In the genomic region with DNA sequence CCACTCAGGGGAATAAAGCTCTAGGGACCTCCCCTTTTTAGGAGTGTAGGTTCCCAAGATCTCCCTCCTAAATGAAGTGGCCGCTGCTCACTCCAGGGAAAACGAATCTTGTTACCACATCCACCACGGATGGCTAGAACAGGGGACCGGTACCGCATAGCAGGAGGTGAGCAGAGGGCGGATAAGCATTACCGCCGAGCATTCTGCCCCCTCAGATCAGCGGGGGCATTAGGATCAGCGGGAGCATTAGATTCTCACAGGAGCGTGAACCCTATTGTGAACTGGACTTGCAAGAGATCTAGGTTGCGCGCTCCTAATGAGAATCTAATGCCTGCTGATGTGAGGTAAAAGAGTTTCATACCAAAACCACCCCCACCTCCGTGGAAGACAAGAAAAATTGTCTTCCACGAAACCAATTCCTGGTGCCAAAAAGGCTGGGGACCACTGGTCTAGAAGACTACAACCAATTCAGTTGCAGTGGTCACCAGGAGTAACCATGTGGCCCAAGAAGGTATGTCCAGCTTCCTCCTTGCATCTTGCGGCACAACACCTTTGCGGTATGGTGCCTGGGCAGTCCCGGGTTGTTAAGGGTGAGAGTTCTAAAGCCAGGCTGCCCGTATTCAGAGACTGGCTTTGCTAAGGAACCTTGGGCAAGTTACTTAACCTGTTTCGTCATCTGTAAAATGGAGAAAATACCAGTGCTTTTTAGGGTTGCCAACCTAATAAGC, we compare ENCODE assay signal across 8 cellular contexts. TPM values are rescaled to one million over a fixed set of nuclear protein-coding genes. Genes with fewer than 3 reads are reported as not detected.
A peak's percentile ranks its signal among the peaks of the same experiment; 100 is the strongest.
DNase-seq lines count a peak whose midpoint lies in the region; ATAC-seq and TF ChIP-seq lines count a peak whose summit lies in the region.

No MANE protein-coding gene starts in this region.

- H3K4me1 Mint-ChIP-seq in CD4-positive, alpha-beta memory T cell = peaks cover 18 to 42% (median 32%) of the 10 kb centered on the region in 4 donors

- peak overlapping the region; percentile 54 to 57 for H3K4me3 ChIP-seq in CD4-positive, alpha-beta memory T cell (ENCODE audit: low read length in 2 of 2)
- peak overlapping the region; percentile 75 for H3K4me3 ChIP-seq in colonic mucosa
- peak overlapping the region; percentile 85 for H3K4me3 ChIP-seq in osteoblast (ENCODE audit: insufficient read depth, low read length)

- intact Hi-C loops in CD4-positive, alpha-beta memory T cell (cut with micrococcal nuclease) = loop anchor here (1.0 kb wide), 2 partner anchors 7 to 11 kb away; a partner anchor contains a TSS
- intact Hi-C loops in colonic mucosa (cut with DNase I) = loop anchor here (10.0 kb wide), 2 partner anchors 155 to 295 kb away; no protein-coding TSS in a partner anchor

- H3K4me3 Mint-ChIP-seq in CD4-positive, alpha-beta memory T cell = peak overlapping the region; percentile 96 to 100 (median 98)

- H3K27ac Mint-ChIP-seq in CD4-positive, alpha-beta memory T cell = peak overlapping the region; percentile 95 to 100 (median 99)

- no peaks in the 10 kb centered on the region for H4K20me1 ChIP-seq in osteoblast (ENCODE audit: insufficient read depth, low read length)

- no peaks in the 10 kb centered on the region for H3K9me3 ChIP-seq in CD4-positive, alpha-beta memory T cell (ENCODE audit: control insufficient read depth in 1 of 2, low read length in 2 of 2)
- H3K9me3 ChIP-seq in KOPT-K1 (ENCODE audit: insufficient read depth, low read length, poor library complexity, severe bottlenecking) (no peaks in the 10 kb centered on the region), colonic mucosa (no peaks in the 10 kb centered on the region), osteoblast (ENCODE audit: low read depth, low read length) (no peaks in the 10 kb centered on the region)

- peaks cover 34% of the 10 kb centered on the region for H3K4me1 ChIP-seq in CD4-positive, alpha-beta memory T cell (ENCODE audit: insufficient read depth, low read length)
- H3K4me1 ChIP-seq in colonic mucosa (peaks cover 5% of the 10 kb centered on the region), osteoblast (ENCODE audit: insufficient read depth, low read length) (peaks cover 12% of the 10 kb centered on the region)

- CTCF ChIA-PET in CD4-positive, alpha-beta memory T cell (lab: Charles Lee; ENCODE audit: partially characterized antibody) = interaction anchor here (1.2 to 2.9 kb wide), 5 partner anchors 8 to 43 kb away, joined by 4 to 18 read pairs (median 7); a partner anchor contains a TSS

- peak overlapping the region; percentile 89 for H3K4me2 ChIP-seq in osteoblast (ENCODE audit: insufficient read depth, low read length)

- no peaks in the 10 kb centered on the region for H3K9me3 Mint-ChIP-seq in CD4-positive, alpha-beta memory T cell

- peaks cover 8% of the 10 kb centered on the region for H3K36me3 ChIP-seq in CD4-positive, alpha-beta memory T cell (ENCODE audit: insufficient read depth, low read length)
- H3K36me3 ChIP-seq in KOPT-K1 (ENCODE audit: insufficient read depth, low read length) (peaks cover 29% of the 10 kb centered on the region), colonic mucosa (no peaks in the 10 kb centered on the region), osteoblast (ENCODE audit: insufficient read depth, low read length) (peaks cover 6% of the 10 kb centered on the region)

- TF ChIP-seq CTCF in colonic mucosa (IDR thresholded peaks at IDR 0.05) = no peak
- no peak for TF ChIP-seq CTCF in osteoblast (IDR thresholded peaks at IDR 0.05; ENCODE audit: extremely low read depth, low read depth, low read length)

- H2AFZ ChIP-seq in osteoblast (ENCODE audit: low read length) = peak overlapping the region; percentile 97

- H3K9ac ChIP-seq in colonic mucosa (ENCODE audit: low read depth in 2 of 2, low read length in 2 of 2) = peak overlapping the region; percentile 57 to 78

- no peak for ATAC-seq in HG03521 (IDR thresholded peaks at IDR 0.05; ENCODE audit: unreplicated experiment)

- H3K27ac ChIP-seq in CD4-positive, alpha-beta memory T cell (ENCODE audit: low read depth, low read length) = peak overlapping the region; percentile 74
- H3K27ac ChIP-seq in KOPT-K1 (ENCODE audit: low read depth, low read length, poor library complexity, severe bottlenecking) (peak overlapping the region; percentile 63), colonic mucosa (no peak overlapping the region), osteoblast (ENCODE audit: low read depth, low read length) (peak overlapping the region; percentile 13)

- H3K79me2 ChIP-seq in osteoblast (ENCODE audit: insufficient read depth, low read length) = peaks cover 29% of the 10 kb centered on the region

- peaks cover 16 to 19% of the 10 kb centered on the region in 2 donors for H3K36me3 Mint-ChIP-seq in CD4-positive, alpha-beta memory T cell

- POLR2A ChIA-PET in CD4-positive, alpha-beta memory T cell (lab: Charles Lee; ENCODE audit: partially characterized antibody) = interaction anchor here (0.7 to 6.5 kb wide), 4 partner anchors 8 to 1393 kb away, joined by 3 to 93 read pairs (median 34); a partner anchor contains a TSS

- DNase-seq in CD4-positive, alpha-beta memory T cell = peak in 1 of 5 donors; percentile 38
- DNase-seq in colonic mucosa (no peak), osteoblast (ENCODE audit: insufficient read length, low spot score, missing footprints) (no peak), HuH-7 (ENCODE audit: low spot score) (no peak), GDM1 (lab: John Stamatoyannopoulos, UW) (no peak)
- DNase-seq in activated CD4-positive, alpha-beta T cell treated with anti-CD3 and anti-CD28 coated beads, Interleukin-2, amount 50 U/mL, for 48 hours = no peak

- no peaks in the 10 kb centered on the region for H3K27me3 ChIP-seq in CD4-positive, alpha-beta memory T cell (ENCODE audit: insufficient read depth, low read length)
- H3K27me3 ChIP-seq in colonic mucosa = no peaks in the 10 kb centered on the region
- no peaks in the 10 kb centered on the region for H3K27me3 ChIP-seq in osteoblast (ENCODE audit: insufficient read depth, low read length)

- H3K27me3 Mint-ChIP-seq in CD4-positive, alpha-beta memory T cell = no peaks in the 10 kb centered on the region

RNA-seq across cellular contexts. Expression of a gene that starts 1.1 kb away (rescaled TPM):
- 10 to 100 TPM; 51.0 to 61.9 TPM for total RNA-seq in CD4-positive, alpha-beta memory T cell
- polyA plus RNA-seq in CD4-positive, alpha-beta memory T cell = 100 to 1,000 TPM; 150 to 159 TPM
- total RNA-seq in colonic mucosa (10 to 100 TPM; 21.7 to 24.9 TPM), osteoblast (11.6 and 12.7 TPM in 2 replicates)

RNA-seq across cellular contexts. Expression of a gene that starts 7.8 kb away (rescaled TPM):
- 10 to 100 TPM; 55.8 to 56.6 TPM for total RNA-seq in CD4-positive, alpha-beta memory T cell
- 10 to 100 TPM; 53.1 to 70.3 TPM for polyA plus RNA-seq in CD4-positive, alpha-beta memory T cell
- total RNA-seq in colonic mucosa (10 to 100 TPM; 17.1 to 17.5 TPM), osteoblast (60.1 and 62.2 TPM in 2 replicates)

RNA-seq across cellular contexts. Expression of a gene that starts 10.9 kb away (rescaled TPM):
- total RNA-seq in CD4-positive, alpha-beta memory T cell = 100 to 1,000 TPM; 256 to 269 TPM
- polyA plus RNA-seq in CD4-positive, alpha-beta memory T cell = 10 to 100 TPM in 1 of 2 donors, 1 to 10 TPM in 1; 8.9 to 23.2 TPM
- total RNA-seq in colonic mucosa (10 to 100 TPM; 47.5 to 48.2 TPM), osteoblast (80.3 and 98.4 TPM in 2 replicates)
